2 cellular contexts compared by ENCODE assay signal in the genomic region with DNA sequence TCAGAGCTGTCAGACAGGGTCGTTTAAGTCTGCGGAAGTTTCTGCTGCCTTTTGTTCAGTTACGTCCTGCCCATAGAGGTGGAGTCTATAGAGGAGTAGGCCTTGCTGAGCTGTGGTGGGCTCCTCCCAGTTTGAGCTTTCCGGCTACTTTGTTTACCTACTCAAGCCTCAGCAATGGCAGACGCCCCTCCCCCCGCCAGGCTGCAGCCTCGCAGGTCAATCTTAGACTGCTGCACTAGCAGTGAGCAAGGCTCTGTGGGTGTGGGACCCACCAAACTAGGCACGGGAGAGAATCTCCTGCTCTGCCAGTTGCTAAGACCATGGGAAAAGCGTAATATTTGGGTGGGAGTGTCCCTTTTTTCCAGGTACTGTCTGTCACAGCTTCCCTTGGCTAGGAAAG.
TF ChIP-seq lines count a peak whose summit lies in the region.

No MANE protein-coding gene starts in this region.

TF ChIP-seq in IMR-90, 13 proteins besides CTCF, POLR2A, EP300 and RAD21:
- TF ChIP-seq, protein P1, sequence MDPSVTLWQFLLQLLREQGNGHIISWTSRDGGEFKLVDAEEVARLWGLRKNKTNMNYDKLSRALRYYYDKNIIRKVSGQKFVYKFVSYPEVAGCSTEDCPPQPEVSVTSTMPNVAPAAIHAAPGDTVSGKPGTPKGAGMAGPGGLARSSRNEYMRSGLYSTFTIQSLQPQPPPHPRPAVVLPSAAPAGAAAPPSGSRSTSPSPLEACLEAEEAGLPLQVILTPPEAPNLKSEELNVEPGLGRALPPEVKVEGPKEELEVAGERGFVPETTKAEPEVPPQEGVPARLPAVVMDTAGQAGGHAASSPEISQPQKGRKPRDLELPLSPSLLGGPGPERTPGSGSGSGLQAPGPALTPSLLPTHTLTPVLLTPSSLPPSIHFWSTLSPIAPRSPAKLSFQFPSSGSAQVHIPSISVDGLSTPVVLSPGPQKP (IDR thresholded peaks at IDR 0.05; ENCODE audit: borderline replicate concordance, low read depth, low read length) = no peak
- TF ChIP-seq BHLHE40 (IDR thresholded peaks at IDR 0.05; ENCODE audit: low read depth, low read length) = no peak
- TF ChIP-seq FOS (IDR thresholded peaks at IDR 0.05; ENCODE audit: low read depth, low read length) = no peak
- TF ChIP-seq NFE2L2 (IDR thresholded peaks at IDR 0.05; ENCODE audit: low read depth, low read length) = no peak
- no peak for TF ChIP-seq MAFK (IDR thresholded peaks at IDR 0.05; ENCODE audit: low read depth, low read length)
- TF ChIP-seq MXI1 (IDR thresholded peaks at IDR 0.05; ENCODE audit: borderline replicate concordance, low read depth, low read length) = no peak
- no peak for TF ChIP-seq CHD1 (IDR thresholded peaks at IDR 0.05; ENCODE audit: low read depth, low read length)
- no peak for TF ChIP-seq MAZ (IDR thresholded peaks at IDR 0.05; ENCODE audit: borderline replicate concordance, low read depth, low read length)
- no peak for TF ChIP-seq CEBPB (IDR thresholded peaks at IDR 0.05; ENCODE audit: low read depth, low read length)
- TF ChIP-seq RFX5 (IDR thresholded peaks at IDR 0.05; ENCODE audit: low read depth, low read length) = no peak
- TF ChIP-seq RCOR1 (IDR thresholded peaks at IDR 0.05; ENCODE audit: insufficient replicate concordance, low read length) = no peak
- TF ChIP-seq, protein P2, sequence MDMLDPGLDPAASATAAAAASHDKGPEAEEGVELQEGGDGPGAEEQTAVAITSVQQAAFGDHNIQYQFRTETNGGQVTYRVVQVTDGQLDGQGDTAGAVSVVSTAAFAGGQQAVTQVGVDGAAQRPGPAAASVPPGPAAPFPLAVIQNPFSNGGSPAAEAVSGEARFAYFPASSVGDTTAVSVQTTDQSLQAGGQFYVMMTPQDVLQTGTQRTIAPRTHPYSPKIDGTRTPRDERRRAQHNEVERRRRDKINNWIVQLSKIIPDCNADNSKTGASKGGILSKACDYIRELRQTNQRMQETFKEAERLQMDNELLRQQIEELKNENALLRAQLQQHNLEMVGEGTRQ (IDR thresholded peaks at IDR 0.05; ENCODE audit: low read depth, low read length) = no peak
- TF ChIP-seq SMC3 (IDR thresholded peaks at IDR 0.05; ENCODE audit: low read depth, low read length) = no peak
TF ChIP-seq in IMR-90: peak in this region for 0.

TF ChIP-seq in SK-N-SH, 30 proteins besides CTCF, POLR2A, EP300 and RAD21:
- TF ChIP-seq GATA2 (CRISPR knock-in tag; IDR thresholded peaks at IDR 0.05) (no peak), RCOR1 (IDR thresholded peaks at IDR 0.05; ENCODE audit: low read length) (no peak), FOSL2 (IDR thresholded peaks at IDR 0.05; ENCODE audit: borderline replicate concordance, low read depth) (no peak), NFIC (IDR thresholded peaks at IDR 0.05; ENCODE audit: borderline replicate concordance) (no peak), RFX5 (IDR thresholded peaks at IDR 0.05; ENCODE audit: low read length) (no peak), POLR2AphosphoS5 (IDR thresholded peaks at IDR 0.05; ENCODE audit: low read depth, low read length) (no peak), USF1 (IDR thresholded peaks at IDR 0.05; ENCODE audit: borderline replicate concordance, low read depth) (no peak), JUND (IDR thresholded peaks at IDR 0.05) (no peak), MAX (IDR thresholded peaks at IDR 0.05; ENCODE audit: low read depth) (no peak), RXRA (IDR thresholded peaks at IDR 0.05; ENCODE audit: borderline replicate concordance, low read depth) (no peak), GABPA (IDR thresholded peaks at IDR 0.05; ENCODE audit: low read depth) (no peak), TAF1 (IDR thresholded peaks at IDR 0.05; ENCODE audit: borderline replicate concordance, low read depth, low read length) (no peak), ELF1 (IDR thresholded peaks at IDR 0.05) (no peak), TCF12 (IDR thresholded peaks at IDR 0.05) (no peak), EZH2phosphoT487 (IDR thresholded peaks at IDR 0.05; ENCODE audit: borderline replicate concordance, low read depth) (no peak)
- TF ChIP-seq, protein P3, sequence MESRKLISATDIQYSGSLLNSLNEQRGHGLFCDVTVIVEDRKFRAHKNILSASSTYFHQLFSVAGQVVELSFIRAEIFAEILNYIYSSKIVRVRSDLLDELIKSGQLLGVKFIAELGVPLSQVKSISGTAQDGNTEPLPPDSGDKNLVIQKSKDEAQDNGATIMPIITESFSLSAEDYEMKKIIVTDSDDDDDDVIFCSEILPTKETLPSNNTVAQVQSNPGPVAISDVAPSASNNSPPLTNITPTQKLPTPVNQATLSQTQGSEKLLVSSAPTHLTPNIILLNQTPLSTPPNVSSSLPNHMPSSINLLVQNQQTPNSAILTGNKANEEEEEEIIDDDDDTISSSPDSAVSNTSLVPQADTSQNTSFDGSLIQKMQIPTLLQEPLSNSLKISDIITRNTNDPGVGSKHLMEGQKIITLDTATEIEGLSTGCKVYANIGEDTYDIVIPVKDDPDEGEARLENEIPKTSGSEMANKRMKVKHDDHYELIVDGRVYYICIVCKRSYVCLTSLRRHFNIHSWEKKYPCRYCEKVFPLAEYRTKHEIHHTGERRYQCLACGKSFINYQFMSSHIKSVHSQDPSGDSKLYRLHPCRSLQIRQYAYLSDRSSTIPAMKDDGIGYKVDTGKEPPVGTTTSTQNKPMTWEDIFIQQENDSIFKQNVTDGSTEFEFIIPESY (IDR thresholded peaks at IDR 0.05; ENCODE audit: borderline replicate concordance, low read depth) = no peak
- TF ChIP-seq, protein P4, sequence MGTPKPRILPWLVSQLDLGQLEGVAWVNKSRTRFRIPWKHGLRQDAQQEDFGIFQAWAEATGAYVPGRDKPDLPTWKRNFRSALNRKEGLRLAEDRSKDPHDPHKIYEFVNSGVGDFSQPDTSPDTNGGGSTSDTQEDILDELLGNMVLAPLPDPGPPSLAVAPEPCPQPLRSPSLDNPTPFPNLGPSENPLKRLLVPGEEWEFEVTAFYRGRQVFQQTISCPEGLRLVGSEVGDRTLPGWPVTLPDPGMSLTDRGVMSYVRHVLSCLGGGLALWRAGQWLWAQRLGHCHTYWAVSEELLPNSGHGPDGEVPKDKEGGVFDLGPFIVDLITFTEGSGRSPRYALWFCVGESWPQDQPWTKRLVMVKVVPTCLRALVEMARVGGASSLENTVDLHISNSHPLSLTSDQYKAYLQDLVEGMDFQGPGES (IDR thresholded peaks at IDR 0.05; ENCODE audit: low read depth, low read length) = no peak
- TF ChIP-seq, protein P5, sequence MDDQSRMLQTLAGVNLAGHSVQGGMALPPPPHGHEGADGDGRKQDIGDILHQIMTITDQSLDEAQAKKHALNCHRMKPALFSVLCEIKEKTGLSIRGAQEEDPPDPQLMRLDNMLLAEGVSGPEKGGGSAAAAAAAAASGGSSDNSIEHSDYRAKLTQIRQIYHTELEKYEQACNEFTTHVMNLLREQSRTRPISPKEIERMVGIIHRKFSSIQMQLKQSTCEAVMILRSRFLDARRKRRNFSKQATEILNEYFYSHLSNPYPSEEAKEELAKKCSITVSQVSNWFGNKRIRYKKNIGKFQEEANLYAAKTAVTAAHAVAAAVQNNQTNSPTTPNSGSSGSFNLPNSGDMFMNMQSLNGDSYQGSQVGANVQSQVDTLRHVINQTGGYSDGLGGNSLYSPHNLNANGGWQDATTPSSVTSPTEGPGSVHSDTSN (IDR thresholded peaks at IDR 0.05) = no peak
